In the genomic region with DNA sequence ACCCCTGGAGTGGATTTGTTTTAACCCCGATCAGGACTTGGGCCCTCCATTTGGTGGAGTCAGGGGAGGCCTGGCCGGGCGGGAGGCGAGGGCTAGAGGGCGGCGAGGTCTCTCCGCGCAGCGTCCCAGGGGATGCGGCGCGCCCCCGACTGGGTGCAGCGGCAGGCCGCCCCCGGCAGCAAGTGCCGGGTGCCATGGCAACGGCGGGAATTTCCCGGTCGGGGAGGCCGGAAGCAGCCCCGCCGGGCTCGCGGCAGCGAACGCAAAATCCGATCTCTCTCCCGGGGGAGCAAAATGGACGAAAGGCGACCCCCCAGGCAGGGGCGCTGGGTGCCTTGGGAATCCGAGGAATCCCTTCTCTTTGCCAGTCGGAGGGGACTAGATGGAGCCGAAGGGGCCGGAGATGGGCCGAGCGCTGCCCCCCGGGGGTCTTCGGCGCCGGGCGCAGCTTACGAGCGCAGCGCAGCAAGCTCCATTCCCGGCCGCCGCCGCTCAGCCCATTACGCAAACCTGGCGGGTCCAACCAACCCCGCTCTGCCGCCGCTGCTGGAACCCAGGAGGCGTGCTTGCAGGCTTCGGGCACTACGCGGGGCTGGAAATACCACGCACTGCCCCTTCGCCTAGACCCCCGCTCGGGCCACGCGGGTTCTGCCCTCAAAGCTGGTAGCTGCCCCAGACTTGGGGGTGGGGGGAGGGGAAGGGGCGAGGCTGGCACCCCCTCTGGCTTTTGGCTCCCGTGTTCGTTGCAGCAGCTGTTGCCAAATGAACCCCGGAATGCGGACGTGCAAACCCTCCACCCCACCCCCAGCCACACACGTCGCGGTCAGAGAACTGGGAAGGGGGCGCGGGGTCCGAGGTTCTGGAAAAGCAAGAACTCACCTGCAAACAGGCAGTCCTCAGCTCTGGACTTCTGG, we compare ENCODE assay signal across 8 cellular contexts.
DNase-seq lines count a peak whose midpoint lies in the region; TF ChIP-seq lines count a peak whose summit lies in the region.
"Not testable (repeated sequence)": the region's sequence is repeated elsewhere in the genome, so short reads cannot be mapped to it uniquely, and the experiment has no call there.

No MANE protein-coding gene starts in this region.

- not testable (repeated sequence) for H3K9ac ChIP-seq in iPS-20b (ENCODE audit: low read depth, low read length)

- CTCF ChIA-PET in AG04450 (lab: Charles Lee), result not testable (repeated sequence)

- H3K4me1 ChIP-seq in iPS-20b (ENCODE audit: insufficient read depth, low read length), result not testable (repeated sequence)

- not testable (repeated sequence) for DNase-seq in AG04450 (ENCODE audit: low read depth, low spot score); osteocyte (ENCODE audit: extremely low spot score, unreplicated experiment)
- DNase-seq in T-helper 9 cell (peak; percentile 51), dorsolateral prefrontal cortex (peak in 4 of 10 donors; percentile 4 to 58 (median 28))
- DNase-seq in activated T-helper 9 cell treated with anti-CD3 and anti-CD28 coated beads, Interleukin-2, amount 50 U/mL, for 16 hours (ENCODE audit: low read depth), result peak; percentile 46
- DNase-seq in stimulated activated CD8-positive, alpha-beta memory T cell treated with anti-CD3 and anti-CD28 coated beads, Interleukin-12 subunit alpha, Interleukin-12 subunit beta, amount 100 ng/mL, for 4 hours (ENCODE audit: low read depth), result peak; percentile 41

- POLR2A ChIA-PET in AG04450 (lab: Yijun Ruan, JAX), result not testable (repeated sequence)

- peak overlapping the region; percentile 71 to 96 (median 90) for H3K27ac Mint-ChIP-seq in IgD-negative memory B cell
- not testable (repeated sequence) for H3K27ac Mint-ChIP-seq in osteocyte (ENCODE audit: unreplicated experiment)

- peak overlapping the region; percentile 62 for H3K4me3 ChIP-seq in AG04450 (ENCODE audit: low read depth, low read length)
- peak overlapping the region in 52 of 59 donors; percentile 26 to 69 (median 52) for H3K4me3 ChIP-seq in dorsolateral prefrontal cortex
- H3K4me3 ChIP-seq in iPS-20b (ENCODE audit: low read length), result peak overlapping the region; percentile 65; the same call in 1 of the 2 replicates

- intact Hi-C loops in dorsolateral prefrontal cortex (cut with DNase I), result not testable (repeated sequence)

- not testable (repeated sequence) for H3K36me3 Mint-ChIP-seq in IgD-negative memory B cell; osteocyte (ENCODE audit: unreplicated experiment)

- not testable (repeated sequence) for H3K27me3 Mint-ChIP-seq in IgD-negative memory B cell; osteocyte (ENCODE audit: unreplicated experiment)

- not testable (repeated sequence) for H3K4me1 Mint-ChIP-seq in IgD-negative memory B cell; osteocyte (ENCODE audit: unreplicated experiment)

- not testable (repeated sequence) for H3K27me3 ChIP-seq in AG04450 (ENCODE audit: control insufficient read depth, insufficient read depth, low read length); dorsolateral prefrontal cortex; iPS-20b (ENCODE audit: insufficient read depth, low read length)

- not testable (repeated sequence) for H3K9me3 Mint-ChIP-seq in IgD-negative memory B cell; osteocyte (ENCODE audit: unreplicated experiment)

- peak overlapping the region; percentile 66 to 94 (median 88) for H3K4me3 Mint-ChIP-seq in IgD-negative memory B cell
- H3K4me3 Mint-ChIP-seq in osteocyte (ENCODE audit: unreplicated experiment), result peak overlapping the region; percentile 72

- not testable (repeated sequence) for H3K9me3 ChIP-seq in AG04450 (ENCODE audit: control insufficient read depth, insufficient read depth, low read length); iPS-20b (ENCODE audit: insufficient read depth, low read depth, low read length)

- H3K36me3 ChIP-seq in iPS-20b (ENCODE audit: insufficient read depth, low read depth, low read length), result not testable (repeated sequence)

- not testable (repeated sequence) for TF ChIP-seq CTCF in AG04450 (IDR thresholded peaks at IDR 0.05; ENCODE audit: low read depth, low read length); dorsolateral prefrontal cortex (IDR thresholded peaks at IDR 0.05 in 54 of 56, conservative IDR thresholded peaks at IDR 0.05 in 2 of 56; ENCODE audit: low read depth in 1 of 56, partially characterized antibody in 56 of 56); osteocyte (IDR thresholded peaks at IDR 0.05)

- not testable (repeated sequence) for H3K27ac ChIP-seq in AG04450 (ENCODE audit: low read depth, low read length); iPS-20b (ENCODE audit: low read length)
- H3K27ac ChIP-seq in dorsolateral prefrontal cortex, result peak overlapping the region in 31 of 59 donors; percentile 43 to 86 (median 73)
